In the genomic region with DNA sequence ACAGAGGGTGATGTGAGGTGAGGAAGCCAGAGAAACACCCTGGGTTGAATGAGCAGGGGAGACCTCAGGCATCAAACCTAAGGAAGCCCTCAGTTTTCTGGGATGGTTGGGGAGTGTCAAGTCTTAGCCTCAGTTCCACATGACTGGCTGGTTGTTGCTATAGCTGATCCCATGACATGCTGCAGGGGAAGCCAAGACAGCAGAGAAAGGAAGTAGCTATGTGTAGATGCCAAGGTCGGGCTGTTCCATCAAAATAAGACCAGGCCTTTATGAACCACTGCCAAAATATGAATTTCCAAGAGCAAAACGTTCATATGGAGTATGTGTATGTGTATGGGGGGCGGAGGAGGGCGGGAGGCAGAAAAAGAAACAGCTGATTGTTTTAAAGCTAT, we compare ENCODE assay signal across 9 cellular contexts. TPM values are rescaled to one million over a fixed set of nuclear protein-coding genes. Genes with fewer than 3 reads are reported as not detected.
DNase-seq lines count a peak whose midpoint lies in the region; ATAC-seq and TF ChIP-seq lines count a peak whose summit lies in the region.
"Had no signal": no experiment of that assay in that cellular context is flagged by ENCODE, and none has a peak within 500 bp of the region (broad histone marks: within the 10 kb centered on the region; RNA-seq: fewer than 3 reads in every experiment).

No MANE protein-coding gene starts in this region.

- POLR2A ChIA-PET in Caco-2 (lab: Charles Lee): no interaction called here

- TF ChIP-seq EP300 in stomach (IDR thresholded peaks at IDR 0.05): no peak

- H3K27ac ChIP-seq in coronary artery (peak overlapping the region; percentile 25 to 82), left lung (peak overlapping the region; percentile 88), stomach (peak overlapping the region; percentile 9 to 85 (median 79))

- TF ChIP-seq CTCF in Loucy (conservative IDR thresholded peaks at IDR 0.05; ENCODE audit: low read length) (no peak), coronary artery (IDR thresholded peaks at IDR 0.05) (no peak), left lung (IDR thresholded peaks at IDR 0.05) (no peak), stomach (IDR thresholded peaks at IDR 0.05) (no peak), Caco-2 (IDR thresholded peaks at IDR 0.05; ENCODE audit: insufficient read depth in 1 of 2, low read depth in 1 of 2, low read length in 1 of 2, severe bottlenecking in 1 of 2, unreplicated experiment in 1 of 2) (no peak)

- no peak overlapping the region for H3K4me3 ChIP-seq in Loucy (ENCODE audit: low read length, poor library complexity, severe bottlenecking)
- H3K4me3 ChIP-seq in coronary artery: peak overlapping the region; percentile 17
- no peak overlapping the region for H3K4me3 ChIP-seq in left lung
- H3K4me3 ChIP-seq in stomach: no peak overlapping the region
- H3K4me3 ChIP-seq in Caco-2 (ENCODE audit: low read depth, low read length): no peak overlapping the region

- peaks cover 0 to 6% of the 10 kb centered on the region in 2 donors for H3K27me3 Mint-ChIP-seq in stimulated activated naive B cell treated with anti-CD40 and anti-IgM and Interleukin-4, amounts not matched to agents 10 μg/mL and 1 μg/mL and 100 μg/mL, for 72 hours
- H3K27me3 Mint-ChIP-seq in Caco-2 (ENCODE audit: insufficient read depth, unreplicated experiment): no peaks in the 10 kb centered on the region

- peak overlapping the region; percentile 12 for H3K4me2 ChIP-seq in Loucy (ENCODE audit: low read depth, low read length, poor library complexity, severe bottlenecking)

- H3K79me2 ChIP-seq in Loucy (ENCODE audit: insufficient read depth, low read length): peaks cover 53% of the 10 kb centered on the region

- H3K9me3 Mint-ChIP-seq in stimulated activated naive B cell treated with anti-CD40 and anti-IgM and Interleukin-4, amounts not matched to agents 10 μg/mL and 1 μg/mL and 100 μg/mL, for 72 hours: no peaks in the 10 kb centered on the region
- no peaks in the 10 kb centered on the region for H3K9me3 Mint-ChIP-seq in Caco-2 (ENCODE audit: unreplicated experiment)
- H3K9me3 Mint-ChIP-seq: activated T-cell treated with anti-CD3 and anti-CD28 coated beads, Interleukin-2, amount 50 U/mL, for 72 hours had no signal

- no peaks in the 10 kb centered on the region for H3F3A ChIP-seq in Loucy (ENCODE audit: low read depth)

- BruUV-seq in Caco-2 (replicated peaks; lab: Mats Ljungman, UMichigan): no TSS peak

- 47 to 63% (median 58%) methylated on average over 4 of the region's 4 CpGs for WGBS in stomach, 5 donors

- peaks cover 38 to 46% of the 10 kb centered on the region in 2 donors for H3K4me1 Mint-ChIP-seq in stimulated activated naive B cell treated with anti-CD40 and anti-IgM and Interleukin-4, amounts not matched to agents 10 μg/mL and 1 μg/mL and 100 μg/mL, for 72 hours
- peaks cover 25% of the 10 kb centered on the region for H3K4me1 Mint-ChIP-seq in Caco-2 (ENCODE audit: low read depth, unreplicated experiment)

- no peak overlapping the region for H2AFZ ChIP-seq in Loucy (ENCODE audit: low read length)

- no peak for TF ChIP-seq POLR2A in stomach (IDR thresholded peaks at IDR 0.05)

- H3K36me3 ChIP-seq in Loucy (ENCODE audit: insufficient read depth, low read length): peaks cover 23% of the 10 kb centered on the region; the same call in 1 of the 2 replicates
- peaks cover 0 to 28% of the 10 kb centered on the region in 2 donors for H3K36me3 ChIP-seq in left lung
- peaks cover 25 to 32% (median 27%) of the 10 kb centered on the region in 4 donors for H3K36me3 ChIP-seq in stomach
- no peaks in the 10 kb centered on the region; the same call in 1 of the 2 replicates for H3K36me3 ChIP-seq in Caco-2 (ENCODE audit: control insufficient read depth, insufficient read depth, low read length)

- peaks cover 18% of the 10 kb centered on the region for H4K20me1 ChIP-seq in Loucy (ENCODE audit: insufficient read depth, low read length, poor library complexity, severe bottlenecking)

- CTCF ChIA-PET in Caco-2 (lab: Charles Lee): no interaction called here

- H3K4me1 ChIP-seq in Loucy (ENCODE audit: insufficient read depth, low read length, poor library complexity, severe bottlenecking): peaks cover 36% of the 10 kb centered on the region
- peaks cover 37 to 82% of the 10 kb centered on the region in 2 donors for H3K4me1 ChIP-seq in left lung
- H3K4me1 ChIP-seq in stomach: peaks cover 28 to 82% (median 62%) of the 10 kb centered on the region in 4 donors
- H3K4me1 ChIP-seq in Caco-2: peaks cover 28% of the 10 kb centered on the region

- H3K27me3 ChIP-seq in Loucy (ENCODE audit: insufficient read depth, low read length, poor library complexity, severe bottlenecking) (no peaks in the 10 kb centered on the region), left lung (no peaks in the 10 kb centered on the region), stomach (no peaks in the 10 kb centered on the region), Caco-2 (replicated peaks; ENCODE audit: control insufficient read depth, insufficient read depth, low read length) (no peaks in the 10 kb centered on the region)

- no peak overlapping the region for H3K9ac ChIP-seq in Loucy (ENCODE audit: low read depth, low read length, poor library complexity, severe bottlenecking)

- ATAC-seq in left lung (peak; percentile 54), HG03135 (IDR thresholded peaks at IDR 0.05; ENCODE audit: unreplicated experiment) (no peak)
- ATAC-seq in stimulated activated naive B cell treated with anti-CD40 and anti-IgM and Interleukin-4, amounts not matched to agents 10 μg/mL and 1 μg/mL and 100 μg/mL, for 72 hours (replicated peaks): no peak
- ATAC-seq: activated T-cell treated with anti-CD3 and anti-CD28 coated beads, Interleukin-2, amount 50 U/mL, for 72 hours had no signal

- H3K9me2 ChIP-seq in Loucy (replicated peaks; ENCODE audit: low read depth, low read length): no peaks in the 10 kb centered on the region

- intact Hi-C loops in left lung (cut with DNase I): no loop called here
- intact Hi-C loops in stomach (cut with DNase I; ENCODE audit: low total_unique reads): no loop called here
- intact Hi-C loops in Caco-2 (cut with micrococcal nuclease; ENCODE audit: unreplicated experiment): no loop called here

- H3K4me3 Mint-ChIP-seq in stimulated activated naive B cell treated with anti-CD40 and anti-IgM and Interleukin-4, amounts not matched to agents 10 μg/mL and 1 μg/mL and 100 μg/mL, for 72 hours: no peak overlapping the region
- no peak overlapping the region for H3K4me3 Mint-ChIP-seq in Caco-2 (ENCODE audit: unreplicated experiment)
- H3K4me3 Mint-ChIP-seq: activated T-cell treated with anti-CD3 and anti-CD28 coated beads, Interleukin-2, amount 50 U/mL, for 72 hours had no signal

- DNase-seq in coronary artery (ENCODE audit: low spot score) (no peak), left lung (peak in 1 of 2 donors; percentile 63), stomach (no peak), Caco-2 (no peak), AG08395 (ENCODE audit: low spot score) (no peak)
- no peak for DNase-seq in stimulated activated naive B cell treated with anti-CD40 and anti-IgM and Interleukin-4, amounts not matched to agents 10 μg/mL and 1 μg/mL and 100 μg/mL, for 72 hours
- DNase-seq: activated T-cell treated with anti-CD3 and anti-CD28 coated beads, Interleukin-2, amount 50 U/mL, for 72 hours had no signal

- H3K27ac Mint-ChIP-seq in stimulated activated naive B cell treated with anti-CD40 and anti-IgM and Interleukin-4, amounts not matched to agents 10 μg/mL and 1 μg/mL and 100 μg/mL, for 72 hours: no peak overlapping the region
- no peak overlapping the region for H3K27ac Mint-ChIP-seq in Caco-2 (ENCODE audit: unreplicated experiment)
- H3K27ac Mint-ChIP-seq: activated T-cell treated with anti-CD3 and anti-CD28 coated beads, Interleukin-2, amount 50 U/mL, for 72 hours had no signal

- peaks cover 31 to 48% of the 10 kb centered on the region in 2 donors for H3K36me3 Mint-ChIP-seq in stimulated activated naive B cell treated with anti-CD40 and anti-IgM and Interleukin-4, amounts not matched to agents 10 μg/mL and 1 μg/mL and 100 μg/mL, for 72 hours
- H3K36me3 Mint-ChIP-seq in Caco-2 (ENCODE audit: insufficient read depth, unreplicated experiment): peaks cover 18% of the 10 kb centered on the region

- no peaks in the 10 kb centered on the region for H3K9me3 ChIP-seq in Loucy (ENCODE audit: insufficient read depth, low read depth, low read length)
- H3K9me3 ChIP-seq in left lung: no peaks in the 10 kb centered on the region
- H3K9me3 ChIP-seq in stomach: no peaks in the 10 kb centered on the region
- H3K9me3 ChIP-seq in Caco-2: no peaks in the 10 kb centered on the region; the same call in 1 of the 2 replicates

RNA-seq across cellular contexts. Expression of gene CD59, which starts 11.6 kb away (rescaled TPM):
- total RNA-seq in left lung (1,000 to 10,000 TPM in 1 of 2 donors, 100 to 1,000 TPM in 1; 928 to 1,244 TPM), stomach (100 to 1,000 TPM in 3 of 5 donors, 10 to 100 TPM in 1, 1 to 10 TPM in 1; 6.4 to 225 (median 111) TPM), Caco-2 (2022) (149 and 152 TPM in 2 replicates)
- polyA plus RNA-seq in stomach: 100 to 1,000 TPM in 2 of 3 donors, 10 to 100 TPM in 1; 89.1 to 200 (median 166) TPM

RNA-seq across cellular contexts. Expression of gene C11orf91, which starts 24.0 kb away (rescaled TPM):
- total RNA-seq in left lung (1 to 10 TPM in 1 of 2 donors, not detected in 1; 2.2 TPM), stomach (not detected), Caco-2 (2022) (not detected in 2 replicates)
- not detected for polyA plus RNA-seq in stomach
- total RNA-seq: activated T-cell treated with anti-CD3 and anti-CD28 coated beads, Interleukin-2, amount 50 U/mL, for 72 hours had no signal

RNA-seq across cellular contexts. Expression of gene FBXO3, which starts 49.7 kb away (rescaled TPM):
- total RNA-seq in left lung (10 to 100 TPM; 25.9 to 30.5 TPM), stomach (10 to 100 TPM in 4 of 5 donors, 1 to 10 TPM in 1; 4.9 to 63.0 (median 25.9) TPM), Caco-2 (2022) (27.4 and 29.6 TPM in 2 replicates)
- polyA plus RNA-seq in stomach: 10 to 100 TPM; 14.5 to 25.7 (median 16.2) TPM
